ENCODE assay signal across 1 cellular context in genomic region chr7:24820730-24821044, GRCh38.
TF ChIP-seq lines count a peak whose summit lies in the region.

No MANE protein-coding gene starts in this region.

TF ChIP-seq in WTC11, 78 proteins besides CTCF, POLR2A, EP300 and RAD21 (continued from another document):
- TF ChIP-seq MXD4 (CRISPR knock-in tag; IDR thresholded peaks at IDR 0.05; ENCODE audit: borderline replicate concordance) (no peak), PRDM15 (CRISPR knock-in tag; IDR thresholded peaks at IDR 0.05) (no peak), NFATC4 (CRISPR knock-in tag; IDR thresholded peaks at IDR 0.05) (no peak), ZNF532 (CRISPR knock-in tag; IDR thresholded peaks at IDR 0.05; ENCODE audit: borderline replicate concordance) (no peak), ATF3 (CRISPR knock-in tag; conservative IDR thresholded peaks at IDR 0.05) (no peak), ZNF219 (CRISPR knock-in tag; IDR thresholded peaks at IDR 0.05; ENCODE audit: borderline replicate concordance) (no peak), SMAD3 (CRISPR knock-in tag; IDR thresholded peaks at IDR 0.05; ENCODE audit: borderline replicate concordance) (no peak), FOXJ3 (CRISPR knock-in tag; IDR thresholded peaks at IDR 0.05; ENCODE audit: borderline replicate concordance) (no peak), OVOL2 (CRISPR knock-in tag; IDR thresholded peaks at IDR 0.05; ENCODE audit: borderline replicate concordance) (no peak)
